ENCODE assay signal across 1 cellular context in genomic region chr11:123979311-123979710, GRCh38.
A peak's percentile ranks its signal among the peaks of the same experiment; 100 is the strongest.
TF ChIP-seq lines count a peak whose summit lies in the region.

No MANE protein-coding gene starts in this region.

TF ChIP-seq in K562, 482 proteins besides CTCF, POLR2A, EP300 and RAD21:
- TF ChIP-seq RBFOX2 (IDR thresholded peaks at IDR 0.05; ENCODE audit: low read depth, low read length) (0 out of 2 replicates have a peak, but pooled peaks have one; percentile 24), RNF2 (IDR thresholded peaks at IDR 0.05) (no peak), PHF21A (IDR thresholded peaks at IDR 0.05; ENCODE audit: borderline replicate concordance, low read depth) (no peak), HMGN3 (IDR thresholded peaks at IDR 0.05; ENCODE audit: borderline replicate concordance, extremely low read depth, insufficient read length, low read depth, low read length) (no peak)
- TF ChIP-seq, protein P1, sequence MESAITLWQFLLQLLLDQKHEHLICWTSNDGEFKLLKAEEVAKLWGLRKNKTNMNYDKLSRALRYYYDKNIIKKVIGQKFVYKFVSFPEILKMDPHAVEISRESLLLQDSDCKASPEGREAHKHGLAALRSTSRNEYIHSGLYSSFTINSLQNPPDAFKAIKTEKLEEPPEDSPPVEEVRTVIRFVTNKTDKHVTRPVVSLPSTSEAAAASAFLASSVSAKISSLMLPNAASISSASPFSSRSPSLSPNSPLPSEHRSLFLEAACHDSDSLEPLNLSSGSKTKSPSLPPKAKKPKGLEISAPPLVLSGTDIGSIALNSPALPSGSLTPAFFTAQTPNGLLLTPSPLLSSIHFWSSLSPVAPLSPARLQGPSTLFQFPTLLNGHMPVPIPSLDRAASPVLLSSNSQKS (CRISPR knock-in tag; IDR thresholded peaks at IDR 0.05): no peak
